In genomic region chr20:19778404-19778803, GRCh38 we compare ENCODE assay signal across 27 cellular contexts. TPM values are rescaled to one million over a fixed set of nuclear protein-coding genes. Genes with fewer than 3 reads are reported as not detected.
A peak's percentile ranks its signal among the peaks of the same experiment; 100 is the strongest.
DNase-seq lines count a peak whose midpoint lies in the region; ATAC-seq and TF ChIP-seq lines count a peak whose summit lies in the region.
"Had no signal": no experiment of that assay in that cellular context is flagged by ENCODE, and none has a peak within 500 bp of the region (broad histone marks: within the 10 kb centered on the region; RNA-seq: fewer than 3 reads in every experiment).

No MANE protein-coding gene starts in this region.

- H3K9me3 ChIP-seq in heart left ventricle, result no peaks in the 10 kb centered on the region
- no peaks in the 10 kb centered on the region for H3K9me3 ChIP-seq in right cardiac atrium (ENCODE audit: control insufficient read depth, low read length)
- H3K9me3 ChIP-seq in stomach, result no peaks in the 10 kb centered on the region
- H3K9me3 ChIP-seq: neutrophil, prostate gland had no signal

- H3K4me1 ChIP-seq in heart left ventricle (peaks cover 21 to 83% (median 63%) of the 10 kb centered on the region in 12 donors), right cardiac atrium (ENCODE audit: control insufficient read depth, insufficient read depth, low read length) (peaks cover 22% of the 10 kb centered on the region), stomach (peaks cover 0 to 48% (median 22%) of the 10 kb centered on the region in 4 donors)

- H3K4me3 ChIP-seq in heart left ventricle (no peak overlapping the region), right cardiac atrium (ENCODE audit: low read length) (no peak overlapping the region), stomach (no peak overlapping the region)
- H3K4me3 ChIP-seq: cardiac muscle cell, prostate gland, skin epidermis had no signal

- H3K27me3 ChIP-seq in heart left ventricle (no peaks in the 10 kb centered on the region), right cardiac atrium (ENCODE audit: control insufficient read depth, insufficient read depth) (no peaks in the 10 kb centered on the region), stomach (no peaks in the 10 kb centered on the region)
- H3K27me3 ChIP-seq: cardiac muscle cell, neutrophil had no signal

- no peaks in the 10 kb centered on the region for H3K36me3 ChIP-seq in heart left ventricle
- H3K36me3 ChIP-seq in stomach, result no peaks in the 10 kb centered on the region
- H3K36me3 ChIP-seq: cardiac muscle cell, neutrophil, prostate gland had no signal

- TF ChIP-seq POLR2A in heart left ventricle (IDR thresholded peaks at IDR 0.05) (no peak), stomach (IDR thresholded peaks at IDR 0.05) (no peak)

- H3K27ac ChIP-seq in heart left ventricle (peak overlapping the region in 11 of 12 donors; percentile 1 to 78 (median 63)), right cardiac atrium (ENCODE audit: low read length) (peak overlapping the region; percentile 39), stomach (peak overlapping the region in 3 of 5 donors; percentile 37 to 52 (median 52))
- H3K27ac ChIP-seq: cardiac muscle cell, neutrophil, prostate gland had no signal

- WGBS in heart left ventricle, 4 donors, result 64 to 80% (median 73%) methylated on average over 2 to 3 of the region's 3 CpGs
- 69% methylated on average over 3 of the region's 3 CpGs for WGBS in right cardiac atrium
- WGBS in stomach, 5 donors, result 68 to 89% (median 81%) methylated on average over 3 of the region's 3 CpGs

- peak in 1 of 5 donors; percentile 38 for DNase-seq in heart left ventricle
- no peak for DNase-seq in cardiac septum (ENCODE audit: low spot score)
- DNase-seq in right cardiac atrium, result no peak
- no peak for DNase-seq in stomach
- no peak for DNase-seq in stimulated activated naive CD8-positive, alpha-beta T cell treated with anti-CD3 and anti-CD28 coated beads, Interleukin-15, Interleukin-2, amounts not matched to agents 100 U/mL and 50 U/mL, for 24 hours
- no peak for DNase-seq in hepatic stellate cell (ENCODE audit: low spot score)
- DNase-seq in activated effector memory CD4-positive, alpha-beta T cell treated with anti-CD3 and anti-CD28 coated beads, Interleukin-2, amount 50 U/mL, for 16 hours, result no peak
- DNase-seq: activated CD4-positive, alpha-beta T cell treated with anti-CD3 and anti-CD28 coated beads, Interleukin-2, amount 10 ng/mL, durations not matched to agents 7 days and 5 days; activated naive CD4-positive, alpha-beta T cell treated with anti-CD3 and anti-CD28 coated beads, Interleukin-2, amount 50 U/mL, for 16 hours; AML-193; CD8-positive, alpha-beta memory T cell; DMS153; endodermal cell; HFFc6; KBM-7; NCI-H1436; NCI-H2107; NCI-H524; stimulated activated CD4-positive, alpha-beta T cell treated with anti-CD3 and anti-CD28 coated beads, Interleukin-1b, Interleukin-23, amount 100 ng/mL, for 48 hours had no signal

- TF ChIP-seq CTCF in heart left ventricle (IDR thresholded peaks at IDR 0.05) (no peak), stomach (IDR thresholded peaks at IDR 0.05) (no peak)

- no peak for TF ChIP-seq EP300 in stomach (IDR thresholded peaks at IDR 0.05)

- intact Hi-C loops in heart left ventricle (cut with DNase I), result no loop called here
- intact Hi-C loops in cardiac septum (cut with DNase I), result no loop called here
- intact Hi-C loops in right cardiac atrium (cut with DNase I), result no loop called here
- intact Hi-C loops in stomach (cut with DNase I; ENCODE audit: low total_unique reads), result loop anchor here (10.0 kb wide), 1 partner anchor 84 kb away; no protein-coding TSS in a partner anchor

- ATAC-seq in heart left ventricle (peak in 2 of 4 donors; percentile 36 to 52), right cardiac atrium (peak; percentile 47 to 54), GM19463 (IDR thresholded peaks at IDR 0.05; ENCODE audit: unreplicated experiment) (no peak)
- no peak for ATAC-seq in stimulated activated naive CD8-positive, alpha-beta T cell treated with anti-CD3 and anti-CD28 coated beads, Interleukin-15, Interleukin-2, amounts not matched to agents 100 U/mL and 50 U/mL, for 24 hours
- ATAC-seq: SK-N-SH treated with all-trans-retinoic acid at 6 μM for 48 hours had no signal

RNA-seq across cellular contexts. Expression of gene RIN2, which starts 20.3 kb away (rescaled TPM):
- total RNA-seq in heart left ventricle (10 to 100 TPM; 44.2 to 76.5 (median 59.1) TPM), cardiac septum (63.9 TPM), right cardiac atrium (10 to 100 TPM; 47.8 to 70.9 (median 60.3) TPM), stomach (10 to 100 TPM in 4 of 5 donors, 1 to 10 TPM in 1; 9.9 to 82.7 (median 55.4) TPM)
- polyA plus RNA-seq in heart left ventricle (10 to 100 TPM; 15.0 to 15.7 TPM), right cardiac atrium (16.8 TPM), stomach (10 to 100 TPM; 11.1 to 19.4 (median 19.4) TPM)
- total RNA-seq: activated CD4-positive, alpha-beta T cell treated with anti-CD3 and anti-CD28 coated beads, Interleukin-2, amount 10 ng/mL, durations not matched to agents 7 days and 5 days; activated T-helper 1 cell treated with anti-CD3 and anti-CD28 coated beads, Interleukin-12 subunit alpha, Interleukin-12 subunit beta, Interleukin-2, Interleukin-4 antibody, amounts not matched to agents 30 ng/mL and 10 ng/mL and 1 ng/mL, durations not matched to agents 14 hours and 24 hours and 36 hours; T-helper 2 cell treated with Interferon-gamma antibody and Interleukin-4, amounts not matched to agents 100 ng/mL and 5 ng/mL, for 36 hours had no signal
- polyA plus RNA-seq: CD8-positive, alpha-beta memory T cell had no signal

Comparison
In these comparisons a context has a peak if more than half of its experiments do, and no peak if none do; other contexts are left out.
1. ATAC-seq: peak in right cardiac atrium (2 of 2); none in stimulated activated naive CD8-positive, alpha-beta T cell treated with anti-CD3 and anti-CD28 coated beads, Interleukin-15, Interleukin-2, amounts not matched to agents 100 U/mL and 50 U/mL, for 24 hours (single experiment) and GM19463 (single experiment).
2. Peak in every context shown above with its lines, with median percentiles within 50 percentile points of each other: H3K27ac ChIP-seq.